8 cellular contexts compared by ENCODE assay signal in genomic region chr4:168514249-168514852, GRCh38. TPM values are rescaled to one million over a fixed set of nuclear protein-coding genes. Genes with fewer than 3 reads are reported as not detected.
DNase-seq lines count a peak whose midpoint lies in the region; ATAC-seq and TF ChIP-seq lines count a peak whose summit lies in the region.

No MANE protein-coding gene starts in this region.

- DNase-seq in NOMO-1 treated with DMSO at 0.1 percent for 48 hours (lab: John Stamatoyannopoulos, UW; ENCODE audit: unreplicated experiment) (peak; percentile 56), NOMO-1 treated with dmso at 0.1 percent for 144 hours (lab: John Stamatoyannopoulos, UW; ENCODE audit: unreplicated experiment) (no peak), fibroblast of gingiva (ENCODE audit: low read depth) (peak; percentile 21), thoracic aorta (ENCODE audit: low spot score) (no peak), NCI-H146 (lab: John Stamatoyannopoulos, UW) (no peak), sciatic nerve (ENCODE audit: low spot score) (no peak)
- DNase-seq in stimulated activated CD4-positive, alpha-beta T cell treated with anti-CD3 and anti-CD28 coated beads, Interleukin-15, amount 100 ng/mL, for 24 hours: no peak

- intact Hi-C loops in sciatic nerve (cut with DNase I): loop anchor here (10.0 kb wide), 1 partner anchor 400 kb away; no protein-coding TSS in a partner anchor

- no peaks in the 10 kb centered on the region for H3K79me2 ChIP-seq in OCI-LY1 (ENCODE audit: insufficient read depth, low read length)

- no peak overlapping the region for H3K27ac ChIP-seq in OCI-LY1 (ENCODE audit: low read depth, low read length, poor library complexity, severe bottlenecking)
- no peak overlapping the region for H3K27ac ChIP-seq in thoracic aorta

- peak; percentile 43 for TF ChIP-seq CTCF in OCI-LY1 (IDR thresholded peaks at IDR 0.05; ENCODE audit: low read length)
- TF ChIP-seq CTCF in thoracic aorta (IDR thresholded peaks at IDR 0.05): peak; percentile 48

- H4K20me1 ChIP-seq in OCI-LY1 (ENCODE audit: insufficient read depth, low read length): no peaks in the 10 kb centered on the region

- ATAC-seq in thoracic aorta (ENCODE audit: insufficient number of reproducible peaks, low FRiP score, low read depth) (no peak), sciatic nerve (no peak)

- H3K4me2 ChIP-seq in OCI-LY1 (ENCODE audit: low read length): no peak overlapping the region

- H3K4me1 ChIP-seq in OCI-LY1 (ENCODE audit: insufficient read depth, low read length, severe bottlenecking): no peaks in the 10 kb centered on the region
- no peaks in the 10 kb centered on the region for H3K4me1 ChIP-seq in thoracic aorta (ENCODE audit: control insufficient read depth in 1 of 2, low read depth in 2 of 2)

- no peaks in the 10 kb centered on the region for H3K27me3 ChIP-seq in OCI-LY1 (ENCODE audit: insufficient read depth, low read length)
- no peaks in the 10 kb centered on the region for H3K27me3 ChIP-seq in thoracic aorta (replicated peaks; ENCODE audit: insufficient read depth)

- no peaks in the 10 kb centered on the region for H3F3A ChIP-seq in OCI-LY1 (ENCODE audit: insufficient read depth, low read length)

- H3K9ac ChIP-seq in OCI-LY1 (ENCODE audit: low read length): no peak overlapping the region

- no peaks in the 10 kb centered on the region for H3K9me3 ChIP-seq in OCI-LY1 (ENCODE audit: low read length)
- no peaks in the 10 kb centered on the region for H3K9me3 ChIP-seq in thoracic aorta

- no peak overlapping the region for H2AFZ ChIP-seq in OCI-LY1 (ENCODE audit: low read length)

- H3K9me2 ChIP-seq in OCI-LY1 (ENCODE audit: low read depth, low read length): no peaks in the 10 kb centered on the region

- H3K36me3 ChIP-seq in OCI-LY1 (ENCODE audit: insufficient read depth, low read length) (no peaks in the 10 kb centered on the region), thoracic aorta (no peaks in the 10 kb centered on the region)

- H3K4me3 ChIP-seq in OCI-LY1 (ENCODE audit: low read depth, low read length, poor library complexity, severe bottlenecking) (no peak overlapping the region), thoracic aorta (no peak overlapping the region)

RNA-seq across cellular contexts. Expression of gene PALLD, which starts 17.5 kb away (rescaled TPM):
- total RNA-seq in thoracic aorta: 100 to 1,000 TPM; 705 to 752 TPM
- 104 TPM for total RNA-seq in sciatic nerve

RNA-seq across cellular contexts. Expression of gene DDX60L, which starts 34.1 kb away (rescaled TPM):
- 10 to 100 TPM; 25.0 to 27.2 TPM for total RNA-seq in thoracic aorta
- total RNA-seq in sciatic nerve: 28.3 TPM

Comparison
In these comparisons a context has a peak if more than half of its experiments do, and no peak if none do; other contexts are left out.
1. DNase-seq: peak in NOMO-1 treated with DMSO at 0.1 percent for 48 hours (single experiment) and fibroblast of gingiva (single experiment); none in NOMO-1 treated with dmso at 0.1 percent for 144 hours (single experiment), thoracic aorta (single experiment), stimulated activated CD4-positive, alpha-beta T cell treated with anti-CD3 and anti-CD28 coated beads, Interleukin-15, amount 100 ng/mL, for 24 hours (single experiment), NCI-H146 (single experiment) and sciatic nerve (single experiment).